20 cellular contexts compared by ENCODE assay signal in the genomic region with DNA sequence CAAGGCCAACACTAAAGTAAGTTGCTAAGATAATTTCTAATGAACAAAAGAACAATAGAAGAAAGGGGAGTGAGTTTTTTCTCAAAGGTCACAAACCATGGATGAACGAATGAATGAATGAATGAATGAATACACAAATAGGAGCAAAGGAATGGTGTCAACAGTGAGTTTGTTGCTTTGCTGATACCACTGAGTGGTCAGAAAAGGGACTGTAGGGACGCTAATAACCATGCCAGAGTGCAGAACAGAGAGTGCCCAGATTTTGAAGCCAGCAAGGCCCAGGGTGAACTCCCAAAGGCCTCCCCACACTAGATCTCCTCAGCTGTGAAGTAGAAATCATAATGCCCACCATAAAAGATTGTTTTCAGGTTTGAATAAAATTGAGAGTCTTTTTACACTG. TPM values are rescaled to one million over a fixed set of nuclear protein-coding genes. Genes with fewer than 3 reads are reported as not detected.
A peak's percentile ranks its signal among the peaks of the same experiment; 100 is the strongest.
DNase-seq lines count a peak whose midpoint lies in the region; ATAC-seq and TF ChIP-seq lines count a peak whose summit lies in the region.
"Had no signal": no experiment of that assay in that cellular context is flagged by ENCODE, and none has a peak within 500 bp of the region (broad histone marks: within the 10 kb centered on the region; RNA-seq: fewer than 3 reads in every experiment).

No MANE protein-coding gene starts in this region.

- H3K27ac Mint-ChIP-seq in dendritic cell treated with granulocyte-macrophage colony-stimulating factor and Interleukin-4, amounts not matched to agents 40 ng/mL and 50 ng/mL, for 4 days: peak overlapping the region; percentile 79
- peak overlapping the region; percentile 93 for H3K27ac Mint-ChIP-seq in stimulated activated naive B cell treated with anti-CD40 and anti-IgM and Interleukin-4, amounts not matched to agents 10 μg/mL and 1 μg/mL and 100 μg/mL, for 72 hours

- peaks cover 61% of the 10 kb centered on the region for H3K79me2 ChIP-seq in HCT116 (ENCODE audit: insufficient read depth, low read length)

- POLR2A ChIA-PET in HCT116 (lab: Charles Lee): no interaction called here

- CTCF ChIA-PET in HCT116 (lab: Charles Lee): no interaction called here

- intact Hi-C loops in Right ventricle myocardium inferior (cut with DNase I): no loop called here
- intact Hi-C loops in cardiac septum (cut with DNase I): no loop called here
- intact Hi-C loops in HCT116 (cut with micrococcal nuclease): loop anchor here (5.0 kb wide), 1 partner anchor 48 kb away; no protein-coding TSS in a partner anchor
- intact Hi-C loops in dendritic cell treated with granulocyte-macrophage colony-stimulating factor and Interleukin-4, amounts not matched to agents 40 ng/mL and 50 ng/mL, for 4 days (cut with micrococcal nuclease): loop anchor here (5.0 kb wide), 1 partner anchor 48 kb away; no protein-coding TSS in a partner anchor

- H3K4me3 ChIP-seq in HCT116 (replicated peaks in 1 of 2; ENCODE audit: low read depth in 1 of 2, low read length in 2 of 2): no peak overlapping the region
- H3K4me3 ChIP-seq: gastroesophageal sphincter, stomach, upper lobe of right lung had no signal

- no TSS peak for BruUV-seq in HCT116 (replicated peaks; lab: Mats Ljungman, UMichigan)

- no peaks in the 10 kb centered on the region for H3K27me3 Mint-ChIP-seq in dendritic cell treated with granulocyte-macrophage colony-stimulating factor and Interleukin-4, amounts not matched to agents 40 ng/mL and 50 ng/mL, for 4 days
- H3K27me3 Mint-ChIP-seq in stimulated activated naive B cell treated with anti-CD40 and anti-IgM and Interleukin-4, amounts not matched to agents 10 μg/mL and 1 μg/mL and 100 μg/mL, for 72 hours: no peaks in the 10 kb centered on the region

- RAD21 ChIA-PET in HCT116 (lab: Charles Lee; ENCODE audit: low non-redundant PET in 1 of 2, low total read pairs in 2 of 2, uncharacterized antibody in 2 of 2, unreplicated experiment in 2 of 2): no interaction called here

- H3K9me3 Mint-ChIP-seq in dendritic cell treated with granulocyte-macrophage colony-stimulating factor and Interleukin-4, amounts not matched to agents 40 ng/mL and 50 ng/mL, for 4 days: no peaks in the 10 kb centered on the region
- H3K9me3 Mint-ChIP-seq in stimulated activated naive B cell treated with anti-CD40 and anti-IgM and Interleukin-4, amounts not matched to agents 10 μg/mL and 1 μg/mL and 100 μg/mL, for 72 hours: no peaks in the 10 kb centered on the region

- no peak overlapping the region for H3K4me3 Mint-ChIP-seq in dendritic cell treated with granulocyte-macrophage colony-stimulating factor and Interleukin-4, amounts not matched to agents 40 ng/mL and 50 ng/mL, for 4 days
- H3K4me3 Mint-ChIP-seq in stimulated activated naive B cell treated with anti-CD40 and anti-IgM and Interleukin-4, amounts not matched to agents 10 μg/mL and 1 μg/mL and 100 μg/mL, for 72 hours: peak overlapping the region; percentile 47 to 60

- no peaks in the 10 kb centered on the region for H3K36me3 ChIP-seq in HCT116 (ENCODE audit: control insufficient read depth in 1 of 2, insufficient read depth in 2 of 2, low read length in 2 of 2)
- H3K36me3 ChIP-seq: gastroesophageal sphincter, stomach, upper lobe of right lung had no signal

- H3K4me1 ChIP-seq in HCT116 (ENCODE audit: control insufficient read depth in 1 of 2, insufficient read depth in 2 of 2, low read length in 2 of 2): peaks cover 33 to 48% of the 10 kb centered on the region in 2 experiments
- H3K4me1 ChIP-seq: Caco-2 had no signal

- H3K9me2 ChIP-seq in HCT116 (ENCODE audit: insufficient read depth): no peaks in the 10 kb centered on the region

- H3K4me1 Mint-ChIP-seq in dendritic cell treated with granulocyte-macrophage colony-stimulating factor and Interleukin-4, amounts not matched to agents 40 ng/mL and 50 ng/mL, for 4 days (ENCODE audit: low read depth): peaks cover 82% of the 10 kb centered on the region
- peaks cover 46 to 91% of the 10 kb centered on the region in 2 donors for H3K4me1 Mint-ChIP-seq in stimulated activated naive B cell treated with anti-CD40 and anti-IgM and Interleukin-4, amounts not matched to agents 10 μg/mL and 1 μg/mL and 100 μg/mL, for 72 hours

- no peak overlapping the region for H2AFZ ChIP-seq in HCT116 (ENCODE audit: low read depth, low read length, poor library complexity, severe bottlenecking)

- TF ChIP-seq CTCF in HCT116 (IDR thresholded peaks at IDR 0.05 in 2 of 3, conservative IDR thresholded peaks at IDR 0.05 in 1 of 3; ENCODE audit: borderline replicate concordance in 1 of 3, insufficient read depth in 1 of 3, low read depth in 2 of 3, low read length in 2 of 3): no peak

- DNase-seq in Right ventricle myocardium inferior (ENCODE audit: missing footprints) (no peak), cardiac septum (ENCODE audit: low spot score) (no peak), HCT116 (ENCODE audit: low read depth, low spot score) (no peak), DMS 273 (lab: John Stamatoyannopoulos, UW; ENCODE audit: unreplicated experiment) (no peak), HuH-7 (ENCODE audit: low spot score) (no peak)
- DNase-seq in stimulated activated naive B cell treated with anti-CD40 and anti-IgM and Interleukin-4, amounts not matched to agents 10 μg/mL and 1 μg/mL and 100 μg/mL, for 72 hours: no peak
- DNase-seq: activated CD8-positive, alpha-beta memory T cell treated with anti-CD3 and anti-CD28 coated beads, Interleukin-2, amount 50 U/mL, for 48 hours; activated naive CD4-positive, alpha-beta T cell treated with anti-CD3 and anti-CD28 coated beads, Interleukin-2, amount 50 U/mL, for 16 hours; Caco-2; dermis blood vessel endothelial cell; erythroblast; Karpas-422; NCI-H2081 treated with DMSO at 0.1 percent for 48 hours; SIG-M5; stomach; upper lobe of right lung had no signal

- H3K9me3 ChIP-seq in HCT116 (ENCODE audit: control insufficient read depth in 1 of 2, insufficient read depth in 1 of 2, low read depth in 1 of 2, low read length in 2 of 2): no peaks in the 10 kb centered on the region
- H3K9me3 ChIP-seq: Caco-2, gastroesophageal sphincter, stomach, upper lobe of right lung had no signal

- no peak for TF ChIP-seq RAD21 in HCT116 (IDR thresholded peaks at IDR 0.05; ENCODE audit: low read depth)

- H3K27ac ChIP-seq in HCT116 (ENCODE audit: low read depth, low read length): peak overlapping the region; percentile 74; the same call in 1 of the 2 replicates
- H3K27ac ChIP-seq: gastroesophageal sphincter, upper lobe of right lung had no signal

- peaks cover 36% of the 10 kb centered on the region for H3K36me3 Mint-ChIP-seq in dendritic cell treated with granulocyte-macrophage colony-stimulating factor and Interleukin-4, amounts not matched to agents 40 ng/mL and 50 ng/mL, for 4 days (ENCODE audit: low read depth)
- H3K36me3 Mint-ChIP-seq in stimulated activated naive B cell treated with anti-CD40 and anti-IgM and Interleukin-4, amounts not matched to agents 10 μg/mL and 1 μg/mL and 100 μg/mL, for 72 hours: peaks cover 46 to 64% of the 10 kb centered on the region in 2 donors

- ATAC-seq in Right ventricle myocardium inferior (peak; percentile 58), HCT116 (no peak), GM21367 (IDR thresholded peaks at IDR 0.05; ENCODE audit: unreplicated experiment) (no peak)
- ATAC-seq in stimulated activated naive B cell treated with anti-CD40 and anti-IgM and Interleukin-4, amounts not matched to agents 10 μg/mL and 1 μg/mL and 100 μg/mL, for 72 hours (replicated peaks): no peak
- ATAC-seq: gastroesophageal sphincter, sciatic nerve had no signal

- no peaks in the 10 kb centered on the region for H4K20me1 ChIP-seq in HCT116 (ENCODE audit: insufficient read depth)

- no peak overlapping the region for H3K9ac ChIP-seq in HCT116 (ENCODE audit: low read length)

- no peaks in the 10 kb centered on the region for H3K27me3 ChIP-seq in HCT116 (ENCODE audit: insufficient read depth, low read length)
- H3K27me3 ChIP-seq: gastroesophageal sphincter, stomach, upper lobe of right lung had no signal

- H3K4me2 ChIP-seq in HCT116 (ENCODE audit: low read length): peak overlapping the region; percentile 72; the same call in 1 of the 2 replicates

- TF ChIP-seq POLR2A in HCT116 (IDR thresholded peaks at IDR 0.05; ENCODE audit: borderline replicate concordance, extremely low read depth, insufficient read depth, insufficient read length): no peak

TF ChIP-seq in HCT116, 20 proteins besides CTCF, POLR2A, EP300 and RAD21:
- TF ChIP-seq ZNF274 (IDR thresholded peaks at IDR 0.05; ENCODE audit: low read depth, low read length) (no peak), YY1 (IDR thresholded peaks at IDR 0.05; ENCODE audit: extremely low read depth, insufficient replicate concordance, low read depth, low read length) (no peak), ELF1 (IDR thresholded peaks at IDR 0.05; ENCODE audit: borderline replicate concordance, low read depth) (no peak), SP1 (IDR thresholded peaks at IDR 0.05; ENCODE audit: low read depth) (no peak), EZH2phosphoT487 (IDR thresholded peaks at IDR 0.05; ENCODE audit: borderline replicate concordance) (no peak), JUND (IDR thresholded peaks at IDR 0.05) (no peak), EGR1 (IDR thresholded peaks at IDR 0.05; ENCODE audit: low read depth) (no peak), CEBPB (IDR thresholded peaks at IDR 0.05; ENCODE audit: low read depth) (no peak), SIN3A (IDR thresholded peaks at IDR 0.05; ENCODE audit: low read depth) (no peak)
- TF ChIP-seq, protein P1, sequence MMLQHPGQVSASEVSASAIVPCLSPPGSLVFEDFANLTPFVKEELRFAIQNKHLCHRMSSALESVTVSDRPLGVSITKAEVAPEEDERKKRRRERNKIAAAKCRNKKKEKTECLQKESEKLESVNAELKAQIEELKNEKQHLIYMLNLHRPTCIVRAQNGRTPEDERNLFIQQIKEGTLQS (IDR thresholded peaks at IDR 0.05): no peak
- TF ChIP-seq, protein P2, sequence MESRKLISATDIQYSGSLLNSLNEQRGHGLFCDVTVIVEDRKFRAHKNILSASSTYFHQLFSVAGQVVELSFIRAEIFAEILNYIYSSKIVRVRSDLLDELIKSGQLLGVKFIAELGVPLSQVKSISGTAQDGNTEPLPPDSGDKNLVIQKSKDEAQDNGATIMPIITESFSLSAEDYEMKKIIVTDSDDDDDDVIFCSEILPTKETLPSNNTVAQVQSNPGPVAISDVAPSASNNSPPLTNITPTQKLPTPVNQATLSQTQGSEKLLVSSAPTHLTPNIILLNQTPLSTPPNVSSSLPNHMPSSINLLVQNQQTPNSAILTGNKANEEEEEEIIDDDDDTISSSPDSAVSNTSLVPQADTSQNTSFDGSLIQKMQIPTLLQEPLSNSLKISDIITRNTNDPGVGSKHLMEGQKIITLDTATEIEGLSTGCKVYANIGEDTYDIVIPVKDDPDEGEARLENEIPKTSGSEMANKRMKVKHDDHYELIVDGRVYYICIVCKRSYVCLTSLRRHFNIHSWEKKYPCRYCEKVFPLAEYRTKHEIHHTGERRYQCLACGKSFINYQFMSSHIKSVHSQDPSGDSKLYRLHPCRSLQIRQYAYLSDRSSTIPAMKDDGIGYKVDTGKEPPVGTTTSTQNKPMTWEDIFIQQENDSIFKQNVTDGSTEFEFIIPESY (IDR thresholded peaks at IDR 0.05; ENCODE audit: extremely low read depth, insufficient replicate concordance, low read length): no peak

RNA-seq across cellular contexts. Expression of a gene that starts 15.9 kb away (rescaled TPM):
- 30.1 TPM for total RNA-seq in Right ventricle myocardium inferior
- total RNA-seq in cardiac septum: 25.3 TPM
- total RNA-seq in HCT116 (2021; ENCODE audit: unreplicated experiment): 18.0 TPM
- polyA plus RNA-seq in HCT116 (2012): 11.1 and 13.3 TPM in 2 replicates

Comparison
In these comparisons a context has a peak if more than half of its experiments do, and no peak if none do; other contexts are left out.
1. intact Hi-C loops: an anchor here in HCT116 (5.0 kb wide) and dendritic cell treated with granulocyte-macrophage colony-stimulating factor and Interleukin-4, amounts not matched to agents 40 ng/mL and 50 ng/mL, for 4 days (5.0 kb wide); none called in Right ventricle myocardium inferior and cardiac septum.